14 cellular contexts compared by ENCODE assay signal in the genomic region with DNA sequence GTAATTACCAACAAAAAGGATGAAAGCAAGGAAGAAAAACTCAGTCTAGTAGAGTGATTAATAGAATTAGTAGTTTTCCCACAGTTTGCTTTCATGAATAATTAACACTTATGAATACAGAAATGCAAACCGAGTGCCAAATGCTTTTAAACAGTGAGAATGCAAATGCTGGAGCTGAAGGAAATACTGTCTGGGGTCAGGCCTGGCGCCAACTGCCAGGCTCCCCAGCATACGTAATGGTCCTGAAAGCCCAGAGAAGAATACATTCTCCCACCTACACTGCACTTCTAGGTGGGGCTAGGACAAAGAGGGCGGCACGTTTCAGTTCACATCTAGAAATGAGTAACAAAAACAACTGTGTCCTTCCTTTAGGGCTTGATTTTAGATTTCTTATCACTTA. TPM values are rescaled to one million over a fixed set of nuclear protein-coding genes. Genes with fewer than 3 reads are reported as not detected.
DNase-seq lines count a peak whose midpoint lies in the region; ATAC-seq and TF ChIP-seq lines count a peak whose summit lies in the region.
"Had no signal": no experiment of that assay in that cellular context is flagged by ENCODE, and none has a peak within 500 bp of the region (broad histone marks: within the 10 kb centered on the region; RNA-seq: fewer than 3 reads in every experiment).

No MANE protein-coding gene starts in this region.

- POLR2A ChIA-PET in A673 (lab: Charles Lee; ENCODE audit: low non-redundant PET), result interaction anchor here (0.7 kb wide), 1 partner anchor 10 kb away, joined by 23 read pairs; no protein-coding TSS in a partner anchor

- intact Hi-C loops in A673 (cut with micrococcal nuclease; ENCODE audit: unreplicated experiment), result no loop called here
- intact Hi-C loops in dorsolateral prefrontal cortex (cut with DNase I), result no loop called here
- intact Hi-C loops in adrenal gland (cut with DNase I), result no loop called here

- no peaks in the 10 kb centered on the region for H3K9me3 ChIP-seq in A673 (ENCODE audit: low read depth, low read length, poor library complexity, severe bottlenecking)
- no peaks in the 10 kb centered on the region for H3K9me3 ChIP-seq in adrenal gland (replicated peaks in 1 of 3)

- H3K4me1 ChIP-seq in A673 (ENCODE audit: insufficient read depth, low read length, poor library complexity, severe bottlenecking), result peaks cover 23% of the 10 kb centered on the region
- H3K4me1 ChIP-seq in adrenal gland (replicated peaks in 1 of 2), result no peaks in the 10 kb centered on the region

- H3K4me3 ChIP-seq in A673 (ENCODE audit: low read depth, low read length, poor library complexity, severe bottlenecking) (no peak overlapping the region), dorsolateral prefrontal cortex (peak overlapping the region in 2 of 59 donors; percentile 7 to 11), adrenal gland (no peak overlapping the region)

- no peaks in the 10 kb centered on the region for H3K27me3 ChIP-seq in A673 (replicated peaks; ENCODE audit: insufficient read depth, low read depth, low read length, poor library complexity)
- H3K27me3 ChIP-seq in dorsolateral prefrontal cortex, result no peaks in the 10 kb centered on the region
- no peaks in the 10 kb centered on the region for H3K27me3 ChIP-seq in adrenal gland

- no peak for TF ChIP-seq POLR2A in adrenal gland (IDR thresholded peaks at IDR 0.05)

- ATAC-seq in GM21360 (IDR thresholded peaks at IDR 0.05; ENCODE audit: unreplicated experiment), result no peak

- CTCF ChIA-PET in A673 (lab: Charles Lee), result no interaction called here

- BruUV-seq in A673 (replicated peaks; lab: Mats Ljungman, UMichigan), result no TSS peak

- TF ChIP-seq CTCF in A673 (conservative IDR thresholded peaks at IDR 0.05; ENCODE audit: low read depth, low read length) (no peak), dorsolateral prefrontal cortex (IDR thresholded peaks at IDR 0.05 in 54 of 56, conservative IDR thresholded peaks at IDR 0.05 in 2 of 56; ENCODE audit: low read depth in 1 of 56, partially characterized antibody in 56 of 56) (no peak), adrenal gland (IDR thresholded peaks at IDR 0.05) (no peak)

- DNase-seq in A673 (ENCODE audit: low spot score) (peak; percentile 56), amygdala (lab: John Stamatoyannopoulos, UW) (peak in 36 of 56 donors; percentile 6 to 79 (median 29)), dorsolateral prefrontal cortex (peak in 4 of 10 donors; percentile 9 to 60 (median 56)), nucleus accumbens (lab: John Stamatoyannopoulos, UW) (peak in 36 of 56 donors; percentile 4 to 69 (median 24)), AG08395 (ENCODE audit: low spot score) (no peak), adrenal gland (no peak)
- DNase-seq in activated CD4-positive, alpha-beta T cell treated with anti-CD3 and anti-CD28 coated beads, Interleukin-2, amount 50 U/mL, for 4 hours, result no peak
- DNase-seq: GOT3, NCI-H187 treated with DMSO at 0.1 percent for 48 hours, NCI-H748 treated with DMSO at 0.1 percent for 48 hours, RPMI8226 had no signal

- H3K27ac ChIP-seq in A673 (ENCODE audit: low read depth, low read length, poor library complexity, severe bottlenecking), result peak overlapping the region; percentile 29
- H3K27ac ChIP-seq in dorsolateral prefrontal cortex, result peak overlapping the region in 54 of 59 donors; percentile 2 to 80 (median 60)
- H3K27ac ChIP-seq in adrenal gland, result no peak overlapping the region

- 75 to 87% (median 83%) methylated on average over 5 of the region's 5 CpGs for WGBS in adrenal gland, 4 donors

- peaks cover 45% of the 10 kb centered on the region for H3K36me3 ChIP-seq in A673 (ENCODE audit: insufficient read depth, low read length, poor library complexity, severe bottlenecking)
- H3K36me3 ChIP-seq in adrenal gland (replicated peaks in 1 of 2), result peaks cover 0 to 90% of the 10 kb centered on the region in 2 donors

RNA-seq across cellular contexts. Expression of a gene that starts 30.0 kb away (rescaled TPM):
- 140 and 142 TPM in 2 replicates for total RNA-seq in A673 (2021)
- total RNA-seq in dorsolateral prefrontal cortex, result 100 to 1,000 TPM; 180 to 488 (median 250) TPM
- total RNA-seq in adrenal gland, result 100 to 1,000 TPM; 159 to 279 (median 212) TPM
- 100 to 1,000 TPM in 1 of 3 donors, 10 to 100 TPM in 2; 58.2 to 290 (median 80.9) TPM for polyA plus RNA-seq in adrenal gland

RNA-seq across cellular contexts. Expression of a gene that starts 30.4 kb away (rescaled TPM):
- total RNA-seq in A673 (2021) (33.2 and 36.7 TPM in 2 replicates), dorsolateral prefrontal cortex (10 to 100 TPM in 117 of 120 experiments, 1 to 10 TPM in 3; 9.7 to 19.5 (median 13.7) TPM), adrenal gland (10 to 100 TPM; 22.8 to 49.9 (median 38.8) TPM)
- 10 to 100 TPM; 18.3 to 64.9 (median 31.5) TPM for polyA plus RNA-seq in adrenal gland

RNA-seq across cellular contexts. Expression of a gene that starts 44.6 kb away (rescaled TPM):
- not detected in 2 replicates for total RNA-seq in A673 (2021)
- total RNA-seq in dorsolateral prefrontal cortex, result 1 to 10 TPM in 2 of 120 experiments, not detected in 118; 2.0 to 2.2 TPM
- total RNA-seq in adrenal gland, result 1 to 10 TPM in 3 of 8 donors, not detected in 5; 1.2 to 5.5 (median 2.0) TPM
- 10 to 100 TPM in 1 of 3 donors, 1 to 10 TPM in 2; 4.3 to 36.6 (median 6.3) TPM for polyA plus RNA-seq in adrenal gland
- total RNA-seq: A172, Daoy had no signal

Comparison
In these comparisons a context has a peak if more than half of its experiments do, and no peak if none do; other contexts are left out.
1. DNase-seq: peak in A673 (single experiment), amygdala (36 of 56) and nucleus accumbens (36 of 56); none in activated CD4-positive, alpha-beta T cell treated with anti-CD3 and anti-CD28 coated beads, Interleukin-2, amount 50 U/mL, for 4 hours (0 of 2), AG08395 (single experiment) and adrenal gland (0 of 7).
2. H3K27ac ChIP-seq: peak in A673 (single experiment) and dorsolateral prefrontal cortex (54 of 59); none in adrenal gland (0 of 5).